Comparison of ENCODE assay signal across 9 cellular contexts in genomic region chr10:17685227-17685840, GRCh38. TPM values are rescaled to one million over a fixed set of nuclear protein-coding genes. Genes with fewer than 3 reads are reported as not detected.
DNase-seq lines count a peak whose midpoint lies in the region; ATAC-seq, FAIRE-seq and TF ChIP-seq lines count a peak whose summit lies in the region.
"Had no signal": no experiment of that assay in that cellular context is flagged by ENCODE, and none has a peak within 500 bp of the region (broad histone marks: within the 10 kb centered on the region; RNA-seq: fewer than 3 reads in every experiment).

No MANE protein-coding gene starts in this region.

- ATAC-seq in GM18502 (IDR thresholded peaks at IDR 0.05; ENCODE audit: poor library complexity, unreplicated experiment) = peak; percentile 81
- peak; percentile 74 for ATAC-seq in GM21423 (IDR thresholded peaks at IDR 0.05; ENCODE audit: unreplicated experiment)
- peak; percentile 82 for ATAC-seq in HG03354 (IDR thresholded peaks at IDR 0.05; ENCODE audit: poor library complexity, severe bottlenecking, unreplicated experiment)
- peak; percentile 25 for ATAC-seq in K562

- TF ChIP-seq EP300 in K562 (IDR thresholded peaks at IDR 0.05; ENCODE audit: low read length) = no peak

- peaks cover 0 to 19% of the 10 kb centered on the region in 2 experiments; a peak in 4 of 5 replicates for H3K4me1 ChIP-seq in K562 (replicated peaks in 1 of 2; ENCODE audit: control insufficient read depth in 2 of 2, insufficient read depth in 2 of 2, low read length in 2 of 2)

- H2AFZ ChIP-seq in K562 (ENCODE audit: low read depth, low read length) = no peak overlapping the region

- 0 out of 3 replicates have a peak overlapping the region, but pooled peaks have one; percentile 10 for H3K27ac ChIP-seq in K562 (ENCODE audit: extremely low read depth, low read depth, low read length)

- DNase-seq in K562 (ENCODE audit: extremely low read depth in 1 of 4, low spot score in 3 of 4) (peak in 1 of 4 experiments; percentile 22), NCI-H345 (lab: John Stamatoyannopoulos, UW) (no peak), NCI-H2081 (lab: John Stamatoyannopoulos, UW) (no peak), epidermal melanocyte (ENCODE audit: insufficient read length, low spot score) (no peak), hypothalamus (lab: John Stamatoyannopoulos, UW) (no peak)
- DNase-seq: NCI-H82 had no signal

- POLR2A ChIA-PET in K562 (lab: Yijun Ruan, JAX) = interaction anchor here (0.5 kb wide), 1 partner anchor 41 kb away, joined by 5 read pairs; the partner anchor contains the start of gene STAM

- no TSS peak for BruUV-seq in K562 (replicated peaks; lab: Mats Ljungman, UMichigan)

- no peak overlapping the region for H3K4me2 ChIP-seq in K562 (ENCODE audit: insufficient read depth, low read length)

- TF ChIP-seq RAD21 in K562 (CRISPR knock-in tag; conservative IDR thresholded peaks at IDR 0.05 in 1 of 2, IDR thresholded peaks at IDR 0.05 in 1 of 2) = no peak

- H3K36me3 ChIP-seq in K562 (ENCODE audit: control insufficient read depth, insufficient read depth, low read length) = peaks cover 32% of the 10 kb centered on the region

- H3K9ac ChIP-seq in K562 (ENCODE audit: insufficient read depth in 1 of 2, low read depth in 2 of 2, low read length in 2 of 2) = 0 out of 4 replicates have a peak overlapping the region, but pooled peaks of 1 of the 2 experiments have one; percentile 31

- CTCF ChIA-PET in K562 (lab: Yijun Ruan, JAX; ENCODE audit: low intra/inter-chr PET ratio) = no interaction called here

- peaks cover 60% of the 10 kb centered on the region for H3K79me2 ChIP-seq in K562 (ENCODE audit: control insufficient read depth, insufficient read depth, low read length)

- no peak for TF ChIP-seq POLR2A in K562 (conservative IDR thresholded peaks at IDR 0.05)

- no peaks in the 10 kb centered on the region for H3K9me3 ChIP-seq in K562 (replicated peaks; ENCODE audit: control insufficient read depth, insufficient read depth, low read depth, low read length)

- WGBS in K562 (ENCODE audit: insufficient coverage, low coverage, missing lambda C conversion rate) = 44% methylated on average over 2 of the region's 3 CpGs

- H3K9me1 ChIP-seq in K562 (ENCODE audit: control insufficient read depth, insufficient read depth, low read length) = no peaks in the 10 kb centered on the region

- no peaks in the 10 kb centered on the region for H3K27me3 ChIP-seq in K562 (ENCODE audit: control insufficient read depth in 2 of 2, insufficient read depth in 2 of 2, low read length in 2 of 2)

- no peak for TF ChIP-seq CTCF in K562 (IDR thresholded peaks at IDR 0.05 in 2 of 3, conservative IDR thresholded peaks at IDR 0.05 in 1 of 3; ENCODE audit: insufficient read depth in 2 of 3, low read depth in 1 of 3, low read length in 3 of 3)

- no peak for FAIRE-seq in K562 (lab: Jason Lieb, UNC)

- in situ Hi-C loops in K562 (cut with MboI) = no loop called here

- no peak overlapping the region for H3K4me3 ChIP-seq in K562

- intact Hi-C loops in K562 (cut with micrococcal nuclease) = no loop called here

- H4K20me1 ChIP-seq in K562 (replicated peaks; ENCODE audit: control insufficient read depth, insufficient read depth, low read length) = no peaks in the 10 kb centered on the region; the same call in 1 of the 2 replicates

TF ChIP-seq in K562, 482 proteins besides CTCF, POLR2A, EP300 and RAD21:
- TF ChIP-seq, protein P1, sequence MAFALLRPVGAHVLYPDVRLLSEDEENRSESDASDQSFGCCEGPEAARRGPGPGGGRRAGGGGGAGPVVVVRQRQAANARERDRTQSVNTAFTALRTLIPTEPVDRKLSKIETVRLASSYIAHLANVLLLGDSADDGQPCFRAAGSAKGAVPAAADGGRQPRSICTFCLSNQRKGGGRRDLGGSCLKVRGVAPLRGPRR (CRISPR knock-in tag; IDR thresholded peaks at IDR 0.05) = no peak
- TF ChIP-seq RBM25 (IDR thresholded peaks at IDR 0.05; ENCODE audit: low read depth, low read length, severe bottlenecking) (peak; percentile 26), ZBTB40 (IDR thresholded peaks at IDR 0.05) (peak; percentile 62), ZBTB40 (CRISPR knock-in tag; IDR thresholded peaks at IDR 0.05) (no peak)

RNA-seq across cellular contexts. Expression of gene STAM, which starts 41.4 kb away (rescaled TPM):
- 43.5 and 111 TPM in 2 replicates for total RNA-seq in K562 (2011; cell fraction: chromatin; rRNA removed; ENCODE audit: low replicate concordance)
- total RNA-seq in K562 (2011; cell fraction: nucleolus; rRNA removed) = 26.8 and 30.9 TPM in 2 replicates
- 39.2 and 43.8 TPM in 2 replicates for total RNA-seq in K562 (2011; cell fraction: nucleoplasm; rRNA removed)
- 13.8 and 19.7 TPM in 2 replicates for total RNA-seq in K562 (2014; rRNA removed)
- 30.9 and 32.5 TPM in 2 replicates for total RNA-seq in K562 (2014; rRNA removed; fragmentation: Illumina TruSeq; extraction: Trizol)
- total RNA-seq in K562 (2015; rRNA removed; fragmentation: Illumina TruSeq; extraction: Trizol) = 27.2 and 28.9 TPM in 2 replicates
- 25.1 and 26.7 TPM in 2 replicates for total RNA-seq in K562 (2021)
- 26.4 and 30.5 TPM in 2 replicates for polyA plus RNA-seq in K562 (2011; rRNA removed)
- 20.9 and 24.4 TPM in 2 replicates for polyA plus RNA-seq in K562 (2011; cell fraction: cytosol; rRNA removed)
- polyA plus RNA-seq in K562 (2011; cell fraction: nucleus; rRNA removed) = 26.2 and 37.4 TPM in 2 replicates
- 14.6 and 16.2 TPM in 2 replicates for polyA plus RNA-seq in K562 (2012)
- polyA plus RNA-seq in K562 (2014; fragmentation: Illumina TruSeq; extraction: Trizol) = 28.7 and 33.5 TPM in 2 replicates
- polyA plus RNA-seq in K562 (2014; fragmentation: Nextera tagmentation; extraction: Ambion mirVana) = 10 to 100 TPM; 21.3 to 25.9 TPM
- 17.8 and 20.1 TPM in 2 replicates for polyA plus RNA-seq in K562 (2014; rRNA removed)
- polyA minus RNA-seq in K562 (2011; rRNA and poly(A)+ RNA removed) = 53.1 and 55.6 TPM in 2 replicates
- 14.7 and 16.5 TPM in 2 replicates for polyA minus RNA-seq in K562 (2011; cell fraction: cytosol; rRNA and poly(A)+ RNA removed)
- 43.2 and 79.5 TPM in 2 replicates for polyA minus RNA-seq in K562 (2011; cell fraction: nucleus; rRNA and poly(A)+ RNA removed)

Comparison
In these comparisons a context has a peak if more than half of its experiments do, and no peak if none do; other contexts are left out.
1. ATAC-seq: peak in every context shown above with its lines; median percentile 82 in HG03354; 81 in GM18502; 74 in GM21423; 25 in K562.